Comparison of ENCODE assay signal across 11 cellular contexts in the genomic region with DNA sequence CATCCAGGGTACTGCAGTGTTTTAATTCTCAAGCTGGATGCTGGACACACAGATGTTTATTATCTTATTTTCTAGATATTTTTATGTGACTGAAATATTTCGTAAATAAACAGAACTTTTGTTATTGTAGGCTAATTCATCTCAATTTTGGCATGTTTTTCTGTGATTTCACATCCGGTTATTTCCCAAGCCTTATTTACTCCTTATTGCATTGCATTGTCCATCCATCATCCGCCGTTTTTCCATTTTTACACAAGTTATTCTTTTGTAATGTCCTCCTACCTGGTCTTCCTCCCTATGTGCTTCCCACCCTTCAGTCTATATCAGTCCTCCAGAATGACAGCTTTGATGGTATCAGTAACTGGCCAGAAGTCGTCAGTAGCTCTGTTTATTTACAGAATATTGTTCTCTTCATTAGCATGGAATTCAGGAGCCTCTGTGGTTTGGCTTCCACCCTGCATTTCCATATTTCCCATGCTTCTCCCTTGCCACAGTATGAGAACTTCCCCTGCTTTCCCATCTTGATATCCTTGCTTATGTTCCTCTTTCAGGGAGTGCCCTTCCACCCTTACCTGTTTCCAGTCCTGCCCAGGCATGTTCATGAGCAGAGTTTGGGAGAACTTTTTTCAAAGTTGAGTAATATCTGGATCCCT. TPM values are rescaled to one million over a fixed set of nuclear protein-coding genes. Genes with fewer than 3 reads are reported as not detected.
DNase-seq lines count a peak whose midpoint lies in the region; ATAC-seq, FAIRE-seq and TF ChIP-seq lines count a peak whose summit lies in the region.
"Had no signal": no experiment of that assay in that cellular context is flagged by ENCODE, and none has a peak within 500 bp of the region (broad histone marks: within the 10 kb centered on the region; RNA-seq: fewer than 3 reads in every experiment).

No MANE protein-coding gene starts in this region.

- H3K4me1 ChIP-seq in GM23338 (ENCODE audit: insufficient read depth) (peaks cover 52% of the 10 kb centered on the region), kidney (ENCODE audit: control insufficient read depth in 1 of 2, insufficient read depth in 1 of 2, low read depth in 1 of 2, low read length in 2 of 2) (no peaks in the 10 kb centered on the region)

- H4K20me1 ChIP-seq in GM23338 (replicated peaks; ENCODE audit: insufficient read depth): 0 out of 2 replicates have a peak, but pooled peaks cover 7% of the 10 kb centered on the region

- H3K9me3 Mint-ChIP-seq in GM23338: no peaks in the 10 kb centered on the region
- H3K9me3 Mint-ChIP-seq in activated naive CD8-positive, alpha-beta T cell (ENCODE audit: low read depth): no peaks in the 10 kb centered on the region
- H3K9me3 Mint-ChIP-seq: T-helper 1 cell treated with Interleukin-12 subunit alpha and Interleukin-12 subunit beta and Interleukin-4 antibody, amounts not matched to agents 30 μg/mL and 1 μg/mL, for 36 hours had no signal

- H3K36me3 Mint-ChIP-seq in GM23338 (ENCODE audit: low read depth): no peaks in the 10 kb centered on the region
- no peaks in the 10 kb centered on the region for H3K36me3 Mint-ChIP-seq in activated naive CD8-positive, alpha-beta T cell

- no peaks in the 10 kb centered on the region for H3K27me3 ChIP-seq in GM23338 (ENCODE audit: insufficient read depth)

- H3K9me2 ChIP-seq in GM23338 (ENCODE audit: insufficient read depth): no peaks in the 10 kb centered on the region

- TF ChIP-seq CTCF in AG09319 (IDR thresholded peaks at IDR 0.05; ENCODE audit: low read depth, low read length): no peak
- TF ChIP-seq CTCF in GM23338 (conservative IDR thresholded peaks at IDR 0.05; ENCODE audit: low read depth in 2 of 2): no peak
- no peak for TF ChIP-seq CTCF in kidney (IDR thresholded peaks at IDR 0.05; ENCODE audit: borderline replicate concordance, extremely low read depth, insufficient read depth)

- H3K4me3 ChIP-seq in GM23338 (no peak overlapping the region), kidney (ENCODE audit: low read length in 2 of 2) (peak overlapping the region; percentile 4 to 25)

- peak overlapping the region; percentile 19; the same call in 1 of the 2 replicates for H3K27ac Mint-ChIP-seq in GM23338
- peak overlapping the region; percentile 75 for H3K27ac Mint-ChIP-seq in activated naive CD8-positive, alpha-beta T cell
- H3K27ac Mint-ChIP-seq: immature natural killer cell; T-helper 1 cell treated with Interleukin-12 subunit alpha and Interleukin-12 subunit beta and Interleukin-4 antibody, amounts not matched to agents 30 μg/mL and 1 μg/mL, for 36 hours had no signal

- peaks cover 100% of the 10 kb centered on the region for H3K79me2 ChIP-seq in GM23338 (replicated peaks; ENCODE audit: insufficient read depth)

- no peak for ATAC-seq in GM23338

- H3K4me1 Mint-ChIP-seq in GM23338: peaks cover 63% of the 10 kb centered on the region
- H3K4me1 Mint-ChIP-seq in activated naive CD8-positive, alpha-beta T cell (ENCODE audit: low read depth): peaks cover 23% of the 10 kb centered on the region

- no peak for FAIRE-seq in kidney (lab: Jason Lieb, UNC)

- H3K36me3 ChIP-seq in GM23338 (ENCODE audit: insufficient read depth) (no peaks in the 10 kb centered on the region), kidney (ENCODE audit: control insufficient read depth in 1 of 2, insufficient read depth in 2 of 2, low read length in 2 of 2) (no peaks in the 10 kb centered on the region)

- H3K4me2 ChIP-seq in GM23338: peak overlapping the region; percentile 18; the same call in 1 of the 2 replicates

- H3K27ac ChIP-seq in GM23338 (ENCODE audit: low read depth) (no peak overlapping the region), kidney (ENCODE audit: low read depth in 2 of 2, low read length in 2 of 2) (peak overlapping the region; percentile 2 to 73)

- intact Hi-C loops in kidney (cut with DNase I): no loop called here

- no peaks in the 10 kb centered on the region for H3K9me3 ChIP-seq in kidney (ENCODE audit: control insufficient read depth in 1 of 2, low read length in 2 of 2)

- peak overlapping the region; percentile 21; the same call in 1 of the 3 replicates for H3K4me3 Mint-ChIP-seq in GM23338
- peak overlapping the region; percentile 63 for H3K4me3 Mint-ChIP-seq in activated naive CD8-positive, alpha-beta T cell
- H3K4me3 Mint-ChIP-seq: immature natural killer cell; T-helper 1 cell treated with Interleukin-12 subunit alpha and Interleukin-12 subunit beta and Interleukin-4 antibody, amounts not matched to agents 30 μg/mL and 1 μg/mL, for 36 hours had no signal

- H3K9ac ChIP-seq in kidney (ENCODE audit: low read length in 2 of 2): no peak overlapping the region

- DNase-seq in AG09319 (ENCODE audit: extremely low read depth, low read depth): peak; percentile 28
- no peak for DNase-seq in GM23338 (ENCODE audit: low spot score)
- DNase-seq in kidney: no peak
- no peak for DNase-seq in NCI-H446 (lab: John Stamatoyannopoulos, UW)
- DNase-seq in stimulated activated naive CD4-positive, alpha-beta T cell treated with Interleukin-2 at 50 U/mL for 16 hours (lab: John Stamatoyannopoulos, UW): no peak
- DNase-seq in NCI-H146 (lab: John Stamatoyannopoulos, UW): no peak
- no peak for DNase-seq in stimulated activated CD4-positive, alpha-beta T cell treated with anti-CD3 and anti-CD28 coated beads, Interleukin-4, amount 100 ng/mL, for 24 hours
- DNase-seq: activated T-cell treated with anti-CD3 and anti-CD28 coated beads, Interleukin-2, amount 50 U/mL, for 1 hour had no signal

- no peak overlapping the region for H2AFZ ChIP-seq in GM23338

- H3K27me3 Mint-ChIP-seq in GM23338 (ENCODE audit: insufficient read depth, low read depth, poor library complexity): peaks cover 3% of the 10 kb centered on the region
- peaks cover 2% of the 10 kb centered on the region for H3K27me3 Mint-ChIP-seq in activated naive CD8-positive, alpha-beta T cell

- no peaks in the 10 kb centered on the region for H3F3A ChIP-seq in GM23338 (replicated peaks; ENCODE audit: low read depth)

TF ChIP-seq in GM23338, 12 proteins besides CTCF, POLR2A, EP300 and RAD21 (continues in another document):
- TF ChIP-seq EZH2phosphoT487 (IDR thresholded peaks at IDR 0.05; ENCODE audit: unreplicated experiment) (no peak), EZH2 (IDR thresholded peaks at IDR 0.05; ENCODE audit: low read depth, unreplicated experiment) (no peak), ZNF331 (CRISPR knock-in tag; IDR thresholded peaks at IDR 0.05; ENCODE audit: low read depth) (no peak), REST (IDR thresholded peaks at IDR 0.05; ENCODE audit: unreplicated experiment) (no peak), ZNF114 (CRISPR knock-in tag; IDR thresholded peaks at IDR 0.05) (no peak), NANOG (IDR thresholded peaks at IDR 0.05; ENCODE audit: borderline replicate concordance) (no peak), POLR2AphosphoS5 (IDR thresholded peaks at IDR 0.05; ENCODE audit: low read depth) (no peak), JUNB (IDR thresholded peaks at IDR 0.05; ENCODE audit: unreplicated experiment) (no peak), CREB1 (CRISPR knock-in tag; IDR thresholded peaks at IDR 0.05; ENCODE audit: low read depth) (no peak)
- TF ChIP-seq, protein P1, sequence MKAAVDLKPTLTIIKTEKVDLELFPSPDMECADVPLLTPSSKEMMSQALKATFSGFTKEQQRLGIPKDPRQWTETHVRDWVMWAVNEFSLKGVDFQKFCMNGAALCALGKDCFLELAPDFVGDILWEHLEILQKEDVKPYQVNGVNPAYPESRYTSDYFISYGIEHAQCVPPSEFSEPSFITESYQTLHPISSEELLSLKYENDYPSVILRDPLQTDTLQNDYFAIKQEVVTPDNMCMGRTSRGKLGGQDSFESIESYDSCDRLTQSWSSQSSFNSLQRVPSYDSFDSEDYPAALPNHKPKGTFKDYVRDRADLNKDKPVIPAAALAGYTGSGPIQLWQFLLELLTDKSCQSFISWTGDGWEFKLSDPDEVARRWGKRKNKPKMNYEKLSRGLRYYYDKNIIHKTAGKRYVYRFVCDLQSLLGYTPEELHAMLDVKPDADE (IDR thresholded peaks at IDR 0.05): no peak

RNA-seq across cellular contexts. Expression of gene GNAI1, which starts 16.1 kb away (rescaled TPM):
- 26.8 and 31.3 TPM in 2 replicates for total RNA-seq in GM23338 (2014; rRNA removed; shearing (Covaris generic))
- 35.2 and 36.9 TPM in 2 replicates for polyA plus RNA-seq in GM23338 (2016; fragmentation: Nextera tagmentation; extraction: Ambion mirVana)
- total RNA-seq in kidney: 105 TPM
- 41.9 TPM for polyA plus RNA-seq in kidney (ENCODE audit: insufficient read depth, low read depth, low replicate concordance)
